In the genomic region with DNA sequence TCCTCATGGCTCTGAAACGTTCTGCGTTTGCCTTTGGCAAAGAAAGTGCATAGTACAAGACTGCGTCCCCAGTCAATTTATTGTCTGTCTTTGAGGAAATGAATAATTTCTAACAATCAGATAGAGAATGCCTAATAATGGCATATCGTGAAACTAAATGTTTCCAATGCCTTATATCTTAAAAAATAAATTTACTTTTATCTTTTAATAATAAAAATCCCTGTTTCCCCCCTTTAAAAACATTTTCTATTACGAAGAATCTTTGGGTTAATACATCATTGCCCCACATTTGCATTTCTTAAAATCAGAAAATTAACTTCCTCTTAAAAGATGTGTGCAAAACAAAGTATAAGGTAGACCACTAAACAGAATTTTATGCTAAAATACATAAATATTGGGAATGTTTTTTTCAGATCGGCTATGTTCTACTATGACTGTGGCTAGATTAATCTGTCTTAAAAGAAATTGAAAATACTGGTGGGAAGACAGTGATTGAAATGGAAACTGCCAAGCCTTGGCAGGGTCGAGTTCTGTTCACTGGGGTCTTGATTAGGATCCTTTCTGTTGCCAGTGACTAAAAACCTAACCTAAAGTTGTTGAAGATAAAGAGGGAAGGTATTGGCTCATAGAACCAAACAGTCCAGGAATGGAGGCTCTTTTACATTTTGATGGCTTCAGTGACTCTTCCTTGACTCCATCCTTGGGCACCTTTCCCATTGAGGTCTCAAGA, we compare ENCODE assay signal across 1 cellular context.
TF ChIP-seq lines count a peak whose summit lies in the region.

A gene (minus strand): TSS at position 51 of the 730 bp plus-strand sequence. CDS start 44 bp downstream, at position 7.

TF ChIP-seq in GM23338, 12 proteins besides CTCF, POLR2A, EP300 and RAD21:
- TF ChIP-seq POLR2AphosphoS5 (IDR thresholded peaks at IDR 0.05; ENCODE audit: low read depth) (no peak), CREB1 (CRISPR knock-in tag; IDR thresholded peaks at IDR 0.05; ENCODE audit: low read depth) (no peak), ZNF114 (CRISPR knock-in tag; IDR thresholded peaks at IDR 0.05) (no peak), EZH2phosphoT487 (IDR thresholded peaks at IDR 0.05; ENCODE audit: unreplicated experiment) (no peak), EZH2 (IDR thresholded peaks at IDR 0.05; ENCODE audit: low read depth, unreplicated experiment) (no peak), STAT1 (IDR thresholded peaks at IDR 0.05; ENCODE audit: unreplicated experiment) (no peak), JUNB (IDR thresholded peaks at IDR 0.05; ENCODE audit: unreplicated experiment) (no peak), NANOG (IDR thresholded peaks at IDR 0.05; ENCODE audit: borderline replicate concordance) (no peak), ZNF331 (CRISPR knock-in tag; IDR thresholded peaks at IDR 0.05; ENCODE audit: low read depth) (no peak)
- TF ChIP-seq, protein P1, sequence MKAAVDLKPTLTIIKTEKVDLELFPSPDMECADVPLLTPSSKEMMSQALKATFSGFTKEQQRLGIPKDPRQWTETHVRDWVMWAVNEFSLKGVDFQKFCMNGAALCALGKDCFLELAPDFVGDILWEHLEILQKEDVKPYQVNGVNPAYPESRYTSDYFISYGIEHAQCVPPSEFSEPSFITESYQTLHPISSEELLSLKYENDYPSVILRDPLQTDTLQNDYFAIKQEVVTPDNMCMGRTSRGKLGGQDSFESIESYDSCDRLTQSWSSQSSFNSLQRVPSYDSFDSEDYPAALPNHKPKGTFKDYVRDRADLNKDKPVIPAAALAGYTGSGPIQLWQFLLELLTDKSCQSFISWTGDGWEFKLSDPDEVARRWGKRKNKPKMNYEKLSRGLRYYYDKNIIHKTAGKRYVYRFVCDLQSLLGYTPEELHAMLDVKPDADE (IDR thresholded peaks at IDR 0.05): no peak
- TF ChIP-seq, protein P2, sequence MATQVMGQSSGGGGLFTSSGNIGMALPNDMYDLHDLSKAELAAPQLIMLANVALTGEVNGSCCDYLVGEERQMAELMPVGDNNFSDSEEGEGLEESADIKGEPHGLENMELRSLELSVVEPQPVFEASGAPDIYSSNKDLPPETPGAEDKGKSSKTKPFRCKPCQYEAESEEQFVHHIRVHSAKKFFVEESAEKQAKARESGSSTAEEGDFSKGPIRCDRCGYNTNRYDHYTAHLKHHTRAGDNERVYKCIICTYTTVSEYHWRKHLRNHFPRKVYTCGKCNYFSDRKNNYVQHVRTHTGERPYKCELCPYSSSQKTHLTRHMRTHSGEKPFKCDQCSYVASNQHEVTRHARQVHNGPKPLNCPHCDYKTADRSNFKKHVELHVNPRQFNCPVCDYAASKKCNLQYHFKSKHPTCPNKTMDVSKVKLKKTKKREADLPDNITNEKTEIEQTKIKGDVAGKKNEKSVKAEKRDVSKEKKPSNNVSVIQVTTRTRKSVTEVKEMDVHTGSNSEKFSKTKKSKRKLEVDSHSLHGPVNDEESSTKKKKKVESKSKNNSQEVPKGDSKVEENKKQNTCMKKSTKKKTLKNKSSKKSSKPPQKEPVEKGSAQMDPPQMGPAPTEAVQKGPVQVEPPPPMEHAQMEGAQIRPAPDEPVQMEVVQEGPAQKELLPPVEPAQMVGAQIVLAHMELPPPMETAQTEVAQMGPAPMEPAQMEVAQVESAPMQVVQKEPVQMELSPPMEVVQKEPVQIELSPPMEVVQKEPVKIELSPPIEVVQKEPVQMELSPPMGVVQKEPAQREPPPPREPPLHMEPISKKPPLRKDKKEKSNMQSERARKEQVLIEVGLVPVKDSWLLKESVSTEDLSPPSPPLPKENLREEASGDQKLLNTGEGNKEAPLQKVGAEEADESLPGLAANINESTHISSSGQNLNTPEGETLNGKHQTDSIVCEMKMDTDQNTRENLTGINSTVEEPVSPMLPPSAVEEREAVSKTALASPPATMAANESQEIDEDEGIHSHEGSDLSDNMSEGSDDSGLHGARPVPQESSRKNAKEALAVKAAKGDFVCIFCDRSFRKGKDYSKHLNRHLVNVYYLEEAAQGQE (IDR thresholded peaks at IDR 0.05; ENCODE audit: unreplicated experiment): no peak
- TF ChIP-seq, protein P3, sequence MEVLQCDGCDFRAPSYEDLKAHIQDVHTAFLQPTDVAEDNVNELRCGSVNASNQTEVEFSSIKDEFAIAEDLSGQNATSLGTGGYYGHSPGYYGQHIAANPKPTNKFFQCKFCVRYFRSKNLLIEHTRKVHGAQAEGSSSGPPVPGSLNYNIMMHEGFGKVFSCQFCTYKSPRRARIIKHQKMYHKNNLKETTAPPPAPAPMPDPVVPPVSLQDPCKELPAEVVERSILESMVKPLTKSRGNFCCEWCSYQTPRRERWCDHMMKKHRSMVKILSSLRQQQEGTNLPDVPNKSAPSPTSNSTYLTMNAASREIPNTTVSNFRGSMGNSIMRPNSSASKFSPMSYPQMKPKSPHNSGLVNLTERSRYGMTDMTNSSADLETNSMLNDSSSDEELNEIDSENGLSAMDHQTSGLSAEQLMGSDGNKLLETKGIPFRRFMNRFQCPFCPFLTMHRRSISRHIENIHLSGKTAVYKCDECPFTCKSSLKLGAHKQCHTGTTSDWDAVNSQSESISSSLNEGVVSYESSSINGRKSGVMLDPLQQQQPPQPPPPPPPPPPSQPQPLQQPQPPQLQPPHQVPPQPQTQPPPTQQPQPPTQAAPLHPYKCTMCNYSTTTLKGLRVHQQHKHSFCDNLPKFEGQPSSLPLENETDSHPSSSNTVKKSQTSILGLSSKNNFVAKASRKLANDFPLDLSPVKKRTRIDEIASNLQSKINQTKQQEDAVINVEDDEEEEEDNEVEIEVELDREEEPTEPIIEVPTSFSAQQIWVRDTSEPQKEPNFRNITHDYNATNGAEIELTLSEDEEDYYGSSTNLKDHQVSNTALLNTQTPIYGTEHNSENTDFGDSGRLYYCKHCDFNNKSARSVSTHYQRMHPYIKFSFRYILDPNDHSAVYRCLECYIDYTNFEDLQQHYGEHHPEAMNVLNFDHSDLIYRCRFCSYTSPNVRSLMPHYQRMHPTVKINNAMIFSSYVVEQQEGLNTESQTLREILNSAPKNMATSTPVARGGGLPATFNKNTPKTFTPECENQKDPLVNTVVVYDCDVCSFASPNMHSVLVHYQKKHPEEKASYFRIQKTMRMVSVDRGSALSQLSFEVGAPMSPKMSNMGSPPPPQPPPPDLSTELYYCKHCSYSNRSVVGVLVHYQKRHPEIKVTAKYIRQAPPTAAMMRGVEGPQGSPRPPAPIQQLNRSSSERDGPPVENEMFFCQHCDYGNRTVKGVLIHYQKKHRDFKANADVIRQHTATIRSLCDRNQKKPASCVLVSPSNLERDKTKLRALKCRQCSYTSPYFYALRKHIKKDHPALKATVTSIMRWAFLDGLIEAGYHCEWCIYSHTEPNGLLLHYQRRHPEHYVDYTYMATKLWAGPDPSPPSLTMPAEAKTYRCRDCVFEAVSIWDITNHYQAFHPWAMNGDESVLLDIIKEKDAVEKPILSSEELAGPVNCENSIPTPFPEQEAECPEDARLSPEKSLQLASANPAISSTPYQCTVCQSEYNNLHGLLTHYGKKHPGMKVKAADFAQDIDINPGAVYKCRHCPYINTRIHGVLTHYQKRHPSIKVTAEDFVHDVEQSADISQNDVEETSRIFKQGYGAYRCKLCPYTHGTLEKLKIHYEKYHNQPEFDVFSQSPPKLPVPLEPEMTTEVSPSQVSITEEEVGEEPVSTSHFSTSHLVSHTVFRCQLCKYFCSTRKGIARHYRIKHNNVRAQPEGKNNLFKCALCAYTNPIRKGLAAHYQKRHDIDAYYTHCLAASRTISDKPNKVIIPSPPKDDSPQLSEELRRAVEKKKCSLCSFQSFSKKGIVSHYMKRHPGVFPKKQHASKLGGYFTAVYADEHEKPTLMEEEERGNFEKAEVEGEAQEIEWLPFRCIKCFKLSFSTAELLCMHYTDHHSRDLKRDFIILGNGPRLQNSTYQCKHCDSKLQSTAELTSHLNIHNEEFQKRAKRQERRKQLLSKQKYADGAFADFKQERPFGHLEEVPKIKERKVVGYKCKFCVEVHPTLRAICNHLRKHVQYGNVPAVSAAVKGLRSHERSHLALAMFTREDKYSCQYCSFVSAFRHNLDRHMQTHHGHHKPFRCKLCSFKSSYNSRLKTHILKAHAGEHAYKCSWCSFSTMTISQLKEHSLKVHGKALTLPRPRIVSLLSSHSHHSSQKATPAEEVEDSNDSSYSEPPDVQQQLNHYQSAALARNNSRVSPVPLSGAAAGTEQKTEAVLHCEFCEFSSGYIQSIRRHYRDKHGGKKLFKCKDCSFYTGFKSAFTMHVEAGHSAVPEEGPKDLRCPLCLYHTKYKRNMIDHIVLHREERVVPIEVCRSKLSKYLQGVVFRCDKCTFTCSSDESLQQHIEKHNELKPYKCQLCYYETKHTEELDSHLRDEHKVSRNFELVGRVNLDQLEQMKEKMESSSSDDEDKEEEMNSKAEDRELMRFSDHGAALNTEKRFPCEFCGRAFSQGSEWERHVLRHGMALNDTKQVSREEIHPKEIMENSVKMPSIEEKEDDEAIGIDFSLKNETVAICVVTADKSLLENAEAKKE (CRISPR knock-in tag; IDR thresholded peaks at IDR 0.05): no peak
